Comparison of ENCODE assay signal across 8 cellular contexts in the genomic region with DNA sequence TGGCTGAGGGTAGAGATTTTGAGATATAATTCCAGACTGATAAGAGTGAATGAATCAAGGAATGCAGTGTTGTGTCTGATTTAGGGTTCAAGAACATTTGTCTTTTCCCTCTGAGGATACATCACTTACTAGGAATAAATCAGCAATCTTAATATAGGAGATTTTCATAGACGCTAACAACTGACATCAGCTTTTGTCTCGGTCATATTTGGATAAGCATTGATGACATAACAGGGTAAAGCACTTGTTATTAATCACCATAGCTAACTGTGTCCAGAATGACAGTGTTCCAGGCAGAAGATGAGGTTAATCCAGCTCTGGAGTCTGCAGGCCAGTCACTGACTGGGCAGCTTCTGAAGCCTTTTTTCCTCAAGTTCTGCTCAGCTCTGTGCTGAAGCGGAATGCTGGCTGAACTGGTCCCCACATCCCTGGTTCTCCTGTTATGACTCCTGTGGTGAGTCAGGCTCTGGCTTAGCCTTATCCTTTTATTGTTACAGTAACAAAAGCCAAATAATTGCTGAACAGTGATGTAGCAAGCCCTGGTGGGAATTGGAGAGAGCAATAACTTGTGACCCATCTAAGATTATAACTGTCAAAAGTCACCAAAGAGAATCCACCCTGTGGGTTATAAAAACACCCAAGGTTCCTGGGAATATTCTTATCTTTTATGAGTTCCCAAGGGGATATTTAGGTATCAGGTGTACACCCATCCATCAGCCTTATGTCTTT. TPM values are rescaled to one million over a fixed set of nuclear protein-coding genes. Genes with fewer than 3 reads are reported as not detected.
DNase-seq lines count a peak whose midpoint lies in the region; ATAC-seq and TF ChIP-seq lines count a peak whose summit lies in the region.

No MANE protein-coding gene starts in this region.

- H3K9me3 ChIP-seq in body of pancreas, result no peaks in the 10 kb centered on the region

- WGBS in body of pancreas, 2 donors, result 48 to 59% methylated on average over 3 of the region's 3 CpGs

- peak; percentile 69 for ATAC-seq in body of pancreas
- no peak for ATAC-seq in GM19467 (IDR thresholded peaks at IDR 0.05; ENCODE audit: unreplicated experiment)

- intact Hi-C loops in body of pancreas (cut with DNase I), result no loop called here

- H3K27ac ChIP-seq in body of pancreas (peak overlapping the region; percentile 52 to 77 (median 62)), substantia nigra (ENCODE audit: low read depth, low read length, poor library complexity, severe bottlenecking) (peak overlapping the region; percentile 49)

- H3K36me3 ChIP-seq in body of pancreas (replicated peaks in 1 of 2; ENCODE audit: insufficient read depth in 1 of 2, low read depth in 2 of 2), result no peaks in the 10 kb centered on the region

- TF ChIP-seq POLR2A in body of pancreas (IDR thresholded peaks at IDR 0.05), result peak in 1 of 3 donors; percentile 12

- H3K4me3 ChIP-seq in body of pancreas, result no peak overlapping the region

- H3K27me3 ChIP-seq in body of pancreas, result no peaks in the 10 kb centered on the region

- DNase-seq in Daoy (ENCODE audit: low read depth) (peak; percentile 90), HT1080 (ENCODE audit: low read depth) (peak; percentile 93), body of pancreas (peak; percentile 39 to 75 (median 60)), left kidney (ENCODE audit: low read depth, low spot score) (peak; percentile 55), substantia nigra (lab: John Stamatoyannopoulos, UW) (peak in 1 of 49 donors; percentile 23), RPMI8226 (no peak), NCI-H748 treated with DMSO at 0.1 percent for 48 hours (lab: John Stamatoyannopoulos, UW) (no peak)

- TF ChIP-seq CTCF in body of pancreas (IDR thresholded peaks at IDR 0.05), result no peak

- H3K4me1 ChIP-seq in body of pancreas, result peaks cover 68% of the 10 kb centered on the region

RNA-seq across cellular contexts. Expression of a gene that starts 41.8 kb away (rescaled TPM):
- total RNA-seq in Daoy (2014; rRNA removed; shearing (Covaris generic)), result 5.2 and 12.5 TPM in 2 replicates
- total RNA-seq in HT1080 (2014; rRNA removed; shearing (Covaris generic)), result 8.5 and 10.3 TPM in 2 replicates
- 6.4 and 7.3 TPM in 2 replicates for polyA plus RNA-seq in HT1080 (2015; cell fraction: cytosol; rRNA removed)
- polyA plus RNA-seq in HT1080 (2015; cell fraction: nucleus; rRNA removed), result 5.6 and 6.8 TPM in 2 replicates
- 10 to 100 TPM; 26.7 to 38.2 TPM for total RNA-seq in body of pancreas

Comparison
In these comparisons a context has a peak if more than half of its experiments do, and no peak if none do; other contexts are left out.
1. DNase-seq: peak in Daoy (single experiment), HT1080 (single experiment), body of pancreas (4 of 4) and left kidney (single experiment); none in RPMI8226 (single experiment) and NCI-H748 treated with DMSO at 0.1 percent for 48 hours (single experiment).